ENCODE assay signal across 8 cellular contexts in the genomic region with DNA sequence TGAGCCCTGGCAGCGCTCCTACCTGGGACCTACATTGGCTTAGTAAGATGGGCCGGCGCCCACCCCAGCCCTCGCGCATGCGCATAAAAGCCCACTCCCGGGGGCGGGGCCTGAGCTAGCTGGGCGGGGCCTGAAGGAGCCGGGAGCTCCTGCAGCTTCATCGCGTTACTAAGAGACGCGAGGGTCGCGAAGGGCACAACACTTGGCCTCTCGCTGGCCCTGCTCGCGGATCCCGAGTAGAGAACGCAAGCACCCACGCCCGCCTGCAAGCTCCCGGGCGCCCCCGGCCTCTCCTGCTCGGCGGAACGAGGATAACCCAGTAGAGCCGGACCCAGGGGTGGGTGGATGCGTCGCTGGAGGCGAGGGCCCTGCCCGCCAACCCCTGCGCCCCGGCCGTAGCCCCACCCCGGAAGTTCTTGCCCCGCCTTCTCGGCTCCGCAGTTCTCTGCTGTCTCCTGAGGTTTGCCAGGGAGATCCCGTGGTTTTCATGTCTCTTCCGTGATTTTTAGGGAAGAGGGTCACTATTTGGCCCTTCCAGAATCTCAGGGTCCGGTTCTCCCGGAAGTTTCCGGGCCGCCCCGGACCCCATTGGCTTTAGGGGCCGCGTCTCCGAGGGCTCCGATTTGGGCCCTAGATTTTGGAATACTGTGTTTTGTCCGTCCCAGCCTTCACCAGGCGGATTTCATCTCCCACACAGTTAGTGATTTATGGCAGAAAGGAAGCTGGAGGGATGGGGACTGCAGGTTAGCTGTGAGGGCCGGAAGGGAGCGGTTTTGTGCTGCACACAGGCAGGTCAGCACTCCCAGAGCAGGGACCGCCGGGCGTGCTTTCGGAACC. TPM values are rescaled to one million over a fixed set of nuclear protein-coding genes. Genes with fewer than 3 reads are reported as not detected.
DNase-seq lines count a peak whose midpoint lies in the region; ATAC-seq and TF ChIP-seq lines count a peak whose summit lies in the region.

A gene with protein sequence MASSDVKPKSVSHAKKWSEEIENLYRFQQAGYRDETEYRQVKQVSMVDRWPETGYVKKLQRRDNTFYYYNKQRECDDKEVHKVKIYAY (plus strand): TSS at position 168 of the 837 bp plus-strand sequence. CDS start 7,081 bp downstream, outside the sequence.

- H3K36me3 ChIP-seq in OCI-LY3 (replicated peaks; ENCODE audit: low read depth, low read length) (no peaks in the 10 kb centered on the region), mucosa of descending colon (ENCODE audit: low read depth) (no peaks in the 10 kb centered on the region)

- intact Hi-C loops in mucosa of descending colon (cut with DNase I, micrococcal nuclease): loop anchor here in 1 of 2 donors (10.0 kb wide), 1 partner anchor 145 kb away; no protein-coding TSS in a partner anchor

- peak within 1 kb of the TSS; percentile 77 for H3K4me2 ChIP-seq in OCI-LY3 (ENCODE audit: low read length)

- H3K4me1 ChIP-seq in OCI-LY3 (ENCODE audit: low read length): peaks cover 7% of the 10 kb centered on the region; the same call in 1 of the 2 replicates
- H3K4me1 ChIP-seq in mucosa of descending colon (ENCODE audit: low read depth): peaks cover 5% of the 10 kb centered on the region

- H3K9me3 ChIP-seq in OCI-LY3 (ENCODE audit: insufficient read depth, low read length) (no peaks in the 10 kb centered on the region), mucosa of descending colon (no peaks in the 10 kb centered on the region)

- no peaks in the 10 kb centered on the region for H3K27me3 ChIP-seq in OCI-LY3 (ENCODE audit: low read depth, low read length)

- H4K20me1 ChIP-seq in OCI-LY3 (ENCODE audit: insufficient read depth, low read length): no peaks in the 10 kb centered on the region

- peak within 1 kb of the TSS; percentile 83 for H3K9ac ChIP-seq in OCI-LY3 (ENCODE audit: low read length)

- H2AFZ ChIP-seq in OCI-LY3 (ENCODE audit: low read depth, low read length): peak within 1 kb of the TSS; percentile 92

- no peaks in the 10 kb centered on the region for H3K79me2 ChIP-seq in OCI-LY3 (ENCODE audit: low read length)

- peak within 1 kb of the TSS; percentile 85 for H3K4me3 ChIP-seq in OCI-LY3 (ENCODE audit: low read length)
- H3K4me3 ChIP-seq in mucosa of descending colon: peak within 1 kb of the TSS; percentile 46

- H3K27ac ChIP-seq in OCI-LY3 (ENCODE audit: low read length) (peak within 1 kb of the TSS; percentile 92), epithelial cell of prostate (peak within 1 kb of the TSS; percentile 98)

- ATAC-seq in GM21528 (IDR thresholded peaks at IDR 0.05; ENCODE audit: low FRiP score, unreplicated experiment) (peak; percentile 84), mucosa of descending colon (peak; percentile 98)

- no peak for TF ChIP-seq CTCF in OCI-LY3 (IDR thresholded peaks at IDR 0.05; ENCODE audit: low read depth, low read length)
- no peak for TF ChIP-seq CTCF in mucosa of descending colon (IDR thresholded peaks at IDR 0.05)

- DNase-seq in DMS 273 treated with DMSO at 0.1 percent for 48 hours (lab: John Stamatoyannopoulos, UW): peak; percentile 82
- DNase-seq in HuH-7.5 (ENCODE audit: low spot score): peak; percentile 86
- DNase-seq in activated T-cell treated with anti-CD3 and anti-CD28 coated beads for 4 hours: peak; percentile 98
- peak; percentile 58 for DNase-seq in epithelial cell of prostate (ENCODE audit: low read depth, low spot score)
- DNase-seq in mucosa of descending colon: peak; percentile 95 to 99 (median 96)
- DNase-seq in stimulated activated CD8-positive, alpha-beta memory T cell treated with anti-CD3 and anti-CD28 coated beads, Interleukin-4, amount 100 ng/mL, for 1 hour (ENCODE audit: low read depth in 2 of 2, low spot score in 1 of 2): peak; percentile 87 to 91

RNA-seq across cellular contexts. Expression of the gene that starts here (rescaled TPM):
- not detected for total RNA-seq in mucosa of descending colon

Comparison
In these comparisons a context has a peak if more than half of its experiments do, and no peak if none do; other contexts are left out.
1. Peak in every context shown above with its lines: DNase-seq, ATAC-seq, H3K4me3 ChIP-seq and H3K27ac ChIP-seq.
2. Peak in DNase-seq, ATAC-seq and H3K4me3 ChIP-seq in mucosa of descending colon; RNA of the gene not detected or under 1 TPM.